In genomic region chr18:24259869-24260662, GRCh38 we compare ENCODE assay signal across 16 cellular contexts.
DNase-seq lines count a peak whose midpoint lies in the region; ATAC-seq, FAIRE-seq and TF ChIP-seq lines count a peak whose summit lies in the region.
"Had no signal": no experiment of that assay in that cellular context is flagged by ENCODE, and none has a peak within 500 bp of the region (broad histone marks: within the 10 kb centered on the region; RNA-seq: fewer than 3 reads in every experiment).

No MANE protein-coding gene starts in this region.

- peaks cover 26% of the 10 kb centered on the region for H3K4me1 Mint-ChIP-seq in GM23338
- H3K4me1 Mint-ChIP-seq in activated T-helper 1 cell treated with anti-CD3 and anti-CD28 coated beads, Interleukin-12 subunit alpha, Interleukin-12 subunit beta, Interleukin-2, Interleukin-4 antibody, amounts not matched to agents 30 ng/mL and 10 ng/mL and 1 ng/mL, durations not matched to agents 14 hours and 24 hours and 36 hours (ENCODE audit: low read depth): no peaks in the 10 kb centered on the region
- H3K4me1 Mint-ChIP-seq: CD8-positive, alpha-beta memory T cell had no signal

- H3K9ac ChIP-seq in smooth muscle cell (ENCODE audit: low read depth): no peak overlapping the region
- H3K9ac ChIP-seq: BLaER1 had no signal

- no peaks in the 10 kb centered on the region for H3K27me3 Mint-ChIP-seq in GM23338 (ENCODE audit: insufficient read depth, low read depth, poor library complexity)
- peaks cover 22% of the 10 kb centered on the region for H3K27me3 Mint-ChIP-seq in activated T-helper 1 cell treated with anti-CD3 and anti-CD28 coated beads, Interleukin-12 subunit alpha, Interleukin-12 subunit beta, Interleukin-2, Interleukin-4 antibody, amounts not matched to agents 30 ng/mL and 10 ng/mL and 1 ng/mL, durations not matched to agents 14 hours and 24 hours and 36 hours (ENCODE audit: insufficient read depth)

- FAIRE-seq in D721Med (lab: Jason Lieb, UNC): no peak

- H3K36me3 Mint-ChIP-seq in GM23338 (ENCODE audit: low read depth): peaks cover 14% of the 10 kb centered on the region; the same call in 2 of the 3 replicates
- H3K36me3 Mint-ChIP-seq in activated T-helper 1 cell treated with anti-CD3 and anti-CD28 coated beads, Interleukin-12 subunit alpha, Interleukin-12 subunit beta, Interleukin-2, Interleukin-4 antibody, amounts not matched to agents 30 ng/mL and 10 ng/mL and 1 ng/mL, durations not matched to agents 14 hours and 24 hours and 36 hours (ENCODE audit: low read depth): no peaks in the 10 kb centered on the region
- H3K36me3 Mint-ChIP-seq: CD8-positive, alpha-beta memory T cell had no signal

- TF ChIP-seq CTCF in GM23338 (conservative IDR thresholded peaks at IDR 0.05; ENCODE audit: low read depth in 2 of 2): no peak
- no peak for TF ChIP-seq CTCF in RWPE2 (IDR thresholded peaks at IDR 0.05; ENCODE audit: poor library complexity, severe bottlenecking)
- TF ChIP-seq CTCF in dorsolateral prefrontal cortex (IDR thresholded peaks at IDR 0.05 in 54 of 56, conservative IDR thresholded peaks at IDR 0.05 in 2 of 56; ENCODE audit: low read depth in 1 of 56, partially characterized antibody in 56 of 56): no peak
- TF ChIP-seq CTCF in smooth muscle cell (IDR thresholded peaks at IDR 0.05; ENCODE audit: borderline replicate concordance, insufficient read depth, poor library complexity, severe bottlenecking): no peak
- TF ChIP-seq CTCF in D721Med (IDR thresholded peaks at IDR 0.05; ENCODE audit: insufficient read depth, missing control alignments): no peak
- TF ChIP-seq CTCF in testis (IDR thresholded peaks at IDR 0.05): no peak

- no peaks in the 10 kb centered on the region for H3K36me3 ChIP-seq in GM23338 (ENCODE audit: insufficient read depth)
- no peaks in the 10 kb centered on the region for H3K36me3 ChIP-seq in RWPE2 (ENCODE audit: low read depth)
- no peaks in the 10 kb centered on the region for H3K36me3 ChIP-seq in smooth muscle cell (ENCODE audit: low read depth)
- H3K36me3 ChIP-seq in testis (ENCODE audit: low read depth, missing control alignments): no peaks in the 10 kb centered on the region
- H3K36me3 ChIP-seq: BLaER1, HAP-1 had no signal

- H3K79me2 ChIP-seq in GM23338 (replicated peaks; ENCODE audit: insufficient read depth): peaks cover 85% of the 10 kb centered on the region
- H3K79me2 ChIP-seq in smooth muscle cell (ENCODE audit: low read depth): peaks cover 3% of the 10 kb centered on the region

- no peaks in the 10 kb centered on the region for H3K9me3 ChIP-seq in RWPE2 (ENCODE audit: severe bottlenecking)
- H3K9me3 ChIP-seq in smooth muscle cell (replicated peaks; ENCODE audit: low read depth): no peaks in the 10 kb centered on the region
- H3K9me3 ChIP-seq in testis: no peaks in the 10 kb centered on the region
- H3K9me3 ChIP-seq: Caco-2 had no signal

- 91% methylated on average over 6 of the region's 6 CpGs for WGBS in smooth muscle cell (ENCODE audit: low lambda C conversion rate)
- WGBS in testis, 2 donors: 87 to 90% methylated on average over 6 of the region's 6 CpGs

- no peak for DNase-seq in GM23338 (ENCODE audit: low spot score)
- no peak for DNase-seq in RWPE2 (ENCODE audit: low spot score)
- no peak for DNase-seq in dorsolateral prefrontal cortex
- no peak for DNase-seq in smooth muscle cell (lab: John Stamatoyannopoulos, UW; ENCODE audit: unreplicated experiment)
- no peak for DNase-seq in D721Med (ENCODE audit: insufficient read length, low spot score)
- no peak for DNase-seq in testis
- no peak for DNase-seq in activated T-helper 1 cell treated with anti-CD3 and anti-CD28 coated beads, Interleukin-12 subunit alpha, Interleukin-12 subunit beta, Interleukin-2, Interleukin-4 antibody, amounts not matched to agents 30 ng/mL and 10 ng/mL and 1 ng/mL, durations not matched to agents 14 hours and 24 hours and 36 hours (ENCODE audit: low spot score)
- DNase-seq: 8988T; AML-193; Caco-2; CD8-positive, alpha-beta memory T cell; DMS53; GF-D8; GOT3 had no signal

- H3K4me1 ChIP-seq in GM23338 (ENCODE audit: insufficient read depth): peaks cover 8% of the 10 kb centered on the region; the same call in 1 of the 2 replicates
- H3K4me1 ChIP-seq in RWPE2 (ENCODE audit: insufficient read depth, poor library complexity, severe bottlenecking): peaks cover 4% of the 10 kb centered on the region
- no peaks in the 10 kb centered on the region for H3K4me1 ChIP-seq in smooth muscle cell (ENCODE audit: low read depth)
- no peaks in the 10 kb centered on the region for H3K4me1 ChIP-seq in testis
- H3K4me1 ChIP-seq: BLaER1, Caco-2, HAP-1 had no signal

- H3K27me3 ChIP-seq in GM23338 (ENCODE audit: insufficient read depth) (no peaks in the 10 kb centered on the region), RWPE2 (ENCODE audit: insufficient read depth, poor library complexity, severe bottlenecking) (no peaks in the 10 kb centered on the region), dorsolateral prefrontal cortex (no peaks in the 10 kb centered on the region), smooth muscle cell (ENCODE audit: low read depth) (no peaks in the 10 kb centered on the region), testis (no peaks in the 10 kb centered on the region)
- H3K27me3 ChIP-seq: BLaER1 had no signal

- peaks cover 8% of the 10 kb centered on the region; the same call in 2 of the 3 replicates for H3K9me3 Mint-ChIP-seq in GM23338
- no peaks in the 10 kb centered on the region for H3K9me3 Mint-ChIP-seq in activated T-helper 1 cell treated with anti-CD3 and anti-CD28 coated beads, Interleukin-12 subunit alpha, Interleukin-12 subunit beta, Interleukin-2, Interleukin-4 antibody, amounts not matched to agents 30 ng/mL and 10 ng/mL and 1 ng/mL, durations not matched to agents 14 hours and 24 hours and 36 hours

- no peak overlapping the region for H3K4me2 ChIP-seq in GM23338
- peak overlapping the region; percentile 8 for H3K4me2 ChIP-seq in smooth muscle cell
- H3K4me2 ChIP-seq: BLaER1 had no signal

- peak overlapping the region; percentile 54; the same call in 1 of the 2 replicates for H3K27ac Mint-ChIP-seq in GM23338
- H3K27ac Mint-ChIP-seq in activated T-helper 1 cell treated with anti-CD3 and anti-CD28 coated beads, Interleukin-12 subunit alpha, Interleukin-12 subunit beta, Interleukin-2, Interleukin-4 antibody, amounts not matched to agents 30 ng/mL and 10 ng/mL and 1 ng/mL, durations not matched to agents 14 hours and 24 hours and 36 hours: no peak overlapping the region
- H3K27ac Mint-ChIP-seq: CD8-positive, alpha-beta memory T cell had no signal

- H3F3A ChIP-seq in GM23338 (replicated peaks; ENCODE audit: low read depth): no peaks in the 10 kb centered on the region
- no peaks in the 10 kb centered on the region for H3F3A ChIP-seq in smooth muscle cell (ENCODE audit: low read depth)

- H2AFZ ChIP-seq in GM23338: no peak overlapping the region
- no peak overlapping the region for H2AFZ ChIP-seq in smooth muscle cell (ENCODE audit: low read depth)

- H3K4me3 ChIP-seq in GM23338 (no peak overlapping the region), RWPE2 (ENCODE audit: severe bottlenecking) (no peak overlapping the region), dorsolateral prefrontal cortex (no peak overlapping the region), smooth muscle cell (no peak overlapping the region), testis (no peak overlapping the region)
- H3K4me3 ChIP-seq: BLaER1, HAP-1 had no signal

- no peak for TF ChIP-seq POLR2A in testis (IDR thresholded peaks at IDR 0.05)

- H4K20me1 ChIP-seq in GM23338 (replicated peaks; ENCODE audit: insufficient read depth) (peaks cover 5% of the 10 kb centered on the region; the same call in 1 of the 2 replicates), smooth muscle cell (ENCODE audit: low read depth) (no peaks in the 10 kb centered on the region)
- H4K20me1 ChIP-seq: BLaER1 had no signal

- no peak overlapping the region for H3K4me3 Mint-ChIP-seq in GM23338
- H3K4me3 Mint-ChIP-seq in activated T-helper 1 cell treated with anti-CD3 and anti-CD28 coated beads, Interleukin-12 subunit alpha, Interleukin-12 subunit beta, Interleukin-2, Interleukin-4 antibody, amounts not matched to agents 30 ng/mL and 10 ng/mL and 1 ng/mL, durations not matched to agents 14 hours and 24 hours and 36 hours: no peak overlapping the region
- H3K4me3 Mint-ChIP-seq: CD8-positive, alpha-beta memory T cell had no signal

- intact Hi-C loops in dorsolateral prefrontal cortex (cut with DNase I) (loop anchor here in 1 of 2 donors (5.0 kb wide), 1 partner anchor 43 kb away; no protein-coding TSS in a partner anchor), testis (cut with DNase I; ENCODE audit: low total_unique reads) (no loop called here)
- intact Hi-C loops in activated T-helper 1 cell treated with anti-CD3 and anti-CD28 coated beads, Interleukin-12 subunit alpha, Interleukin-12 subunit beta, Interleukin-2, Interleukin-4 antibody, amounts not matched to agents 30 ng/mL and 10 ng/mL and 1 ng/mL, durations not matched to agents 14 hours and 24 hours and 36 hours (cut with micrococcal nuclease): no loop called here

- no peak overlapping the region for H3K27ac ChIP-seq in GM23338 (ENCODE audit: low read depth)
- no peak overlapping the region for H3K27ac ChIP-seq in RWPE2 (ENCODE audit: poor library complexity, severe bottlenecking)
- peak overlapping the region in 40 of 59 donors; percentile 3 to 99 (median 58) for H3K27ac ChIP-seq in dorsolateral prefrontal cortex
- no peak overlapping the region for H3K27ac ChIP-seq in smooth muscle cell (ENCODE audit: low read depth)
- H3K27ac ChIP-seq in testis: no peak overlapping the region
- H3K27ac ChIP-seq: BLaER1 had no signal

- ATAC-seq in GM23338 (no peak), RWPE2 (ENCODE audit: low read depth) (peak; percentile 74; the same call in 2 of the 3 replicates)

- H3K9me2 ChIP-seq in GM23338 (ENCODE audit: insufficient read depth): no peaks in the 10 kb centered on the region

TF ChIP-seq in GM23338, 12 proteins besides CTCF, POLR2A, EP300 and RAD21 (continues in another document):
- no peak for TF ChIP-seq ZNF331 (CRISPR knock-in tag; IDR thresholded peaks at IDR 0.05; ENCODE audit: low read depth)
- no peak for TF ChIP-seq ZNF114 (CRISPR knock-in tag; IDR thresholded peaks at IDR 0.05)
- no peak for TF ChIP-seq CREB1 (CRISPR knock-in tag; IDR thresholded peaks at IDR 0.05; ENCODE audit: low read depth)

Comparison
In these comparisons a context has a peak if more than half of its experiments do, and no peak if none do; other contexts are left out.
1. H3K27ac ChIP-seq: peak in dorsolateral prefrontal cortex (40 of 59); none in GM23338 (single experiment), RWPE2 (single experiment), smooth muscle cell (single experiment) and testis (0 of 2).